ENCODE assay signal across 11 cellular contexts in genomic region chr6:118659513-118660217, GRCh38. TPM values are rescaled to one million over a fixed set of nuclear protein-coding genes. Genes with fewer than 3 reads are reported as not detected.
A peak's percentile ranks its signal among the peaks of the same experiment; 100 is the strongest.
DNase-seq lines count a peak whose midpoint lies in the region; ATAC-seq and TF ChIP-seq lines count a peak whose summit lies in the region.
"Had no signal": no experiment of that assay in that cellular context is flagged by ENCODE, and none has a peak within 500 bp of the region (broad histone marks: within the 10 kb centered on the region; RNA-seq: fewer than 3 reads in every experiment).

No MANE protein-coding gene starts in this region.

- peak overlapping the region; percentile 54 for H3K4me2 ChIP-seq in hepatocyte
- no peak overlapping the region for H3K4me2 ChIP-seq in smooth muscle cell

- H3K4me3 Mint-ChIP-seq in activated CD8-positive, alpha-beta T cell treated with anti-CD3 and anti-CD28 coated beads, Interleukin-2, amount 10 ng/mL, durations not matched to agents 7 days and 5 days: no peak overlapping the region

- H4K20me1 ChIP-seq in hepatocyte (ENCODE audit: insufficient read depth, poor library complexity, severe bottlenecking): no peaks in the 10 kb centered on the region
- no peaks in the 10 kb centered on the region for H4K20me1 ChIP-seq in smooth muscle cell (ENCODE audit: low read depth)

- WGBS in hepatocyte (ENCODE audit: low lambda C conversion rate, missing lambda C conversion rate): 70% methylated on average over 9 of the region's 9 CpGs
- WGBS in urinary bladder: 28% methylated on average over 9 of the region's 9 CpGs
- 77% methylated on average over 9 of the region's 9 CpGs for WGBS in smooth muscle cell (ENCODE audit: low lambda C conversion rate)

- intact Hi-C loops in left ventricle myocardium superior (cut with micrococcal nuclease): no loop called here
- intact Hi-C loops in Right ventricle myocardium superior (cut with DNase I): loop anchor here (10.0 kb wide), 1 partner anchor 115 kb away; no protein-coding TSS in a partner anchor

- H3K27ac ChIP-seq in hepatocyte (peak overlapping the region; percentile 59), urinary bladder (ENCODE audit: low read depth) (peak overlapping the region; percentile 15), smooth muscle cell (ENCODE audit: low read depth) (no peak overlapping the region)
- H3K27ac ChIP-seq: breast epithelium, epithelial cell of prostate had no signal

- no peaks in the 10 kb centered on the region for H3K79me2 ChIP-seq in hepatocyte
- H3K79me2 ChIP-seq in smooth muscle cell (ENCODE audit: low read depth): no peaks in the 10 kb centered on the region

- H3F3A ChIP-seq in smooth muscle cell (ENCODE audit: low read depth): no peaks in the 10 kb centered on the region

- H3K9me2 ChIP-seq in hepatocyte (replicated peaks; ENCODE audit: insufficient read depth): no peaks in the 10 kb centered on the region

- H3K27me3 ChIP-seq in hepatocyte (no peaks in the 10 kb centered on the region), smooth muscle cell (ENCODE audit: low read depth) (no peaks in the 10 kb centered on the region)
- H3K27me3 ChIP-seq: breast epithelium had no signal

- H3K4me1 Mint-ChIP-seq in activated CD8-positive, alpha-beta T cell treated with anti-CD3 and anti-CD28 coated beads, Interleukin-2, amount 10 ng/mL, durations not matched to agents 7 days and 5 days (ENCODE audit: low read depth): peaks cover 48% of the 10 kb centered on the region

- H3K4me1 ChIP-seq in hepatocyte (ENCODE audit: insufficient read depth): peaks cover 15% of the 10 kb centered on the region
- H3K4me1 ChIP-seq in urinary bladder (ENCODE audit: insufficient read depth): no peaks in the 10 kb centered on the region
- H3K4me1 ChIP-seq in smooth muscle cell (ENCODE audit: low read depth): no peaks in the 10 kb centered on the region

- peak; percentile 38 for ATAC-seq in left ventricle myocardium superior
- ATAC-seq in Right ventricle myocardium superior (ENCODE audit: poor library complexity): no peak
- ATAC-seq in activated CD8-positive, alpha-beta T cell treated with anti-CD3 and anti-CD28 coated beads, Interleukin-2, amount 10 ng/mL, durations not matched to agents 7 days and 5 days: peak; percentile 5

- H3K9me3 ChIP-seq in hepatocyte (ENCODE audit: low read depth) (no peaks in the 10 kb centered on the region), smooth muscle cell (replicated peaks; ENCODE audit: low read depth) (no peaks in the 10 kb centered on the region)
- H3K9me3 ChIP-seq: breast epithelium had no signal

- no peaks in the 10 kb centered on the region for H3K9me3 Mint-ChIP-seq in activated CD8-positive, alpha-beta T cell treated with anti-CD3 and anti-CD28 coated beads, Interleukin-2, amount 10 ng/mL, durations not matched to agents 7 days and 5 days (ENCODE audit: insufficient read depth)

- H3K27me3 Mint-ChIP-seq in activated CD8-positive, alpha-beta T cell treated with anti-CD3 and anti-CD28 coated beads, Interleukin-2, amount 10 ng/mL, durations not matched to agents 7 days and 5 days (ENCODE audit: low read depth): no peaks in the 10 kb centered on the region

- H3K36me3 ChIP-seq in hepatocyte (replicated peaks; ENCODE audit: insufficient read depth, low read depth) (no peaks in the 10 kb centered on the region), urinary bladder (ENCODE audit: insufficient read depth) (no peaks in the 10 kb centered on the region), smooth muscle cell (ENCODE audit: low read depth) (no peaks in the 10 kb centered on the region)
- H3K36me3 ChIP-seq: breast epithelium had no signal

- no peak overlapping the region for H3K4me3 ChIP-seq in hepatocyte
- H3K4me3 ChIP-seq in urinary bladder (ENCODE audit: low read depth, low read length): no peak overlapping the region
- H3K4me3 ChIP-seq in smooth muscle cell: no peak overlapping the region
- H3K4me3 ChIP-seq: breast epithelium had no signal

- peaks cover 37% of the 10 kb centered on the region for H3K36me3 Mint-ChIP-seq in activated CD8-positive, alpha-beta T cell treated with anti-CD3 and anti-CD28 coated beads, Interleukin-2, amount 10 ng/mL, durations not matched to agents 7 days and 5 days (ENCODE audit: low read depth)

- H3K27ac Mint-ChIP-seq in activated CD8-positive, alpha-beta T cell treated with anti-CD3 and anti-CD28 coated beads, Interleukin-2, amount 10 ng/mL, durations not matched to agents 7 days and 5 days: peak overlapping the region; percentile 44

- POLR2A ChIA-PET in activated CD8-positive, alpha-beta T cell treated with anti-CD3 and anti-CD28 coated beads, Interleukin-2, amount 10 ng/mL, durations not matched to agents 7 days and 5 days (lab: Charles Lee): interaction anchor here (0.6 to 1.6 kb wide), 3 partner anchors 8 to 47 kb away, joined by 3 to 4 read pairs (median 3); partner anchors contain the start of gene CEP85L

- no peak overlapping the region for H3K9ac ChIP-seq in smooth muscle cell (ENCODE audit: low read depth)

- CTCF ChIA-PET in activated CD8-positive, alpha-beta T cell treated with anti-CD3 and anti-CD28 coated beads, Interleukin-2, amount 10 ng/mL, durations not matched to agents 7 days and 5 days (lab: Charles Lee): interaction anchor here (0.7 to 1.4 kb wide), 5 partner anchors 13 to 49 kb away, joined by 3 to 5 read pairs (median 3); no protein-coding TSS in a partner anchor

- no peak for DNase-seq in left ventricle myocardium superior
- no peak for DNase-seq in Right ventricle myocardium superior
- DNase-seq in activated CD8-positive, alpha-beta T cell treated with anti-CD3 and anti-CD28 coated beads, Interleukin-2, amount 10 ng/mL, durations not matched to agents 7 days and 5 days: no peak
- DNase-seq in hepatocyte (ENCODE audit: low spot score): peak; percentile 22
- DNase-seq in smooth muscle cell (lab: John Stamatoyannopoulos, UW; ENCODE audit: unreplicated experiment): no peak
- DNase-seq in D341Med (ENCODE audit: low spot score): no peak
- no peak for DNase-seq in OCI-M2 (lab: John Stamatoyannopoulos, UW; ENCODE audit: unreplicated experiment)
- DNase-seq: posterior cingulate gyrus had no signal

- H2AFZ ChIP-seq in hepatocyte (no peak overlapping the region), smooth muscle cell (ENCODE audit: low read depth) (no peak overlapping the region)

- TF ChIP-seq CTCF in hepatocyte (IDR thresholded peaks at IDR 0.05; ENCODE audit: poor library complexity) (no peak), smooth muscle cell (IDR thresholded peaks at IDR 0.05; ENCODE audit: borderline replicate concordance, insufficient read depth, poor library complexity, severe bottlenecking) (no peak)

RNA-seq across cellular contexts. Expression of gene CEP85L, which starts 8.3 kb away (rescaled TPM):
- total RNA-seq in left ventricle myocardium superior (14.5 TPM), Right ventricle myocardium superior (17.6 TPM), hepatocyte (38.5 and 40.2 TPM in 2 replicates), urinary bladder (73.4 TPM), smooth muscle cell (65.6 and 66.4 TPM in 2 replicates)
- 10 to 100 TPM; 45.7 to 48.7 TPM for total RNA-seq in activated CD8-positive, alpha-beta T cell treated with anti-CD3 and anti-CD28 coated beads, Interleukin-2, amount 10 ng/mL, durations not matched to agents 7 days and 5 days
- polyA plus RNA-seq in hepatocyte (17.8 and 26.3 TPM in 2 replicates), urinary bladder (7.8 TPM), smooth muscle cell (36.5 and 49.3 TPM in 2 replicates)
